32 cellular contexts compared by ENCODE assay signal in genomic region chr7:79540592-79540991, GRCh38.
DNase-seq lines count a peak whose midpoint lies in the region; ATAC-seq, FAIRE-seq and TF ChIP-seq lines count a peak whose summit lies in the region.
"Had no signal": no experiment of that assay in that cellular context is flagged by ENCODE, and none has a peak within 500 bp of the region (broad histone marks: within the 10 kb centered on the region; RNA-seq: fewer than 3 reads in every experiment).

No MANE protein-coding gene starts in this region.

- TF ChIP-seq EP300 in SK-N-SH (IDR thresholded peaks at IDR 0.05; ENCODE audit: borderline replicate concordance in 1 of 2, low read depth in 1 of 2, low read length in 1 of 2): no peak

- no peak overlapping the region for H3K27ac ChIP-seq in SK-N-SH (ENCODE audit: low read depth in 2 of 2, low read length in 1 of 2)
- H3K27ac ChIP-seq: 22Rv1; A549; BLaER1; BLaER1 treated with 17β-estradiol and CSF1 and Interleukin-3, amounts not matched to agents 10 nM and 100 nM; C4-2B had no signal

- no peaks in the 10 kb centered on the region for H3F3A ChIP-seq in SK-N-SH (replicated peaks; ENCODE audit: insufficient read depth)

- no peaks in the 10 kb centered on the region for H3K36me3 Mint-ChIP-seq in Calu3 (ENCODE audit: insufficient read depth, unreplicated experiment)
- H3K36me3 Mint-ChIP-seq: CD14-positive monocyte; CD4-positive, alpha-beta memory T cell; CD4-positive, CD25-positive, alpha-beta regulatory T cell; CD8-positive, alpha-beta memory T cell; CD8-positive, alpha-beta T cell had no signal

- intact Hi-C loops in Calu3 (cut with micrococcal nuclease; ENCODE audit: unreplicated experiment): no loop called here

- no peaks in the 10 kb centered on the region for H3K4me1 ChIP-seq in SK-N-SH (ENCODE audit: control insufficient read depth in 1 of 2, insufficient read depth in 2 of 2, low read depth in 1 of 2, low read length in 1 of 2)
- H3K4me1 ChIP-seq: A549; BE2C; BLaER1; BLaER1 treated with 17β-estradiol and CSF1 and Interleukin-3, amounts not matched to agents 10 nM and 100 nM had no signal

- H3K4me2 ChIP-seq in SK-N-SH: no peak overlapping the region
- H3K4me2 ChIP-seq: A549; BLaER1; BLaER1 treated with 17β-estradiol and CSF1 and Interleukin-3, amounts not matched to agents 10 nM and 100 nM had no signal

- 56% methylated on average over 1 of the region's 1 CpG for WGBS in SK-N-SH (ENCODE audit: low lambda C conversion rate)

- no peak for ATAC-seq in SK-N-SH treated with all-trans-retinoic acid at 6 μM for 48 hours
- ATAC-seq: A549; CD8-positive, alpha-beta T cell had no signal

- no TSS peak for BruUV-seq in Calu3 (replicated peaks; lab: Mats Ljungman, UMichigan)

- no peak overlapping the region for H3K4me3 Mint-ChIP-seq in Calu3 (ENCODE audit: low read depth, unreplicated experiment)
- H3K4me3 Mint-ChIP-seq: B cell; CD14-positive monocyte; CD4-positive, alpha-beta memory T cell; CD4-positive, alpha-beta T cell; CD4-positive, CD25-positive, alpha-beta regulatory T cell; CD8-positive, alpha-beta memory T cell; CD8-positive, alpha-beta T cell had no signal

- POLR2A ChIA-PET in SK-N-SH (lab: Yijun Ruan, JAX): no interaction called here

- no peak for DNase-seq in SK-N-SH
- DNase-seq in urothelium cell line (ENCODE audit: low spot score): no peak
- no peak for DNase-seq in Calu3
- DNase-seq: 8988T; ACHN; AML-193; BE2C; C1 segment of cervical spinal cord; Caco-2; CD4-positive, alpha-beta memory T cell; CD4-positive, alpha-beta T cell; CD4-positive, CD25-positive, alpha-beta regulatory T cell; CD8-positive, alpha-beta memory T cell; CD8-positive, alpha-beta T cell; COR-L47; DMS 273 treated with DMSO at 0.1 percent for 48 hours; DMS153; DMS53; DMS79; DMS79 treated with DMSO at 0.1 percent for 48 hours; DND-41; EL had no signal

- no peak overlapping the region for H3K4me3 ChIP-seq in SK-N-SH (ENCODE audit: low read depth in 2 of 2, low read length in 1 of 2)
- H3K4me3 ChIP-seq: A549; BLaER1; BLaER1 treated with 17β-estradiol and CSF1 and Interleukin-3, amounts not matched to agents 10 nM and 100 nM had no signal

- TF ChIP-seq CTCF in SK-N-SH (IDR thresholded peaks at IDR 0.05): no peak
- no peak for TF ChIP-seq CTCF in Calu3 (IDR thresholded peaks at IDR 0.05; ENCODE audit: unreplicated experiment)

- H3K9me3 ChIP-seq in SK-N-SH: no peaks in the 10 kb centered on the region
- H3K9me3 ChIP-seq: A549; BE2C; BLaER1; BLaER1 treated with 17β-estradiol and CSF1 and Interleukin-3, amounts not matched to agents 10 nM and 100 nM had no signal

- peak; percentile 74 for FAIRE-seq in urothelium cell line (lab: Jason Lieb, UNC)
- FAIRE-seq: A204.1, A549, D721Med had no signal

- H2AFZ ChIP-seq in SK-N-SH (ENCODE audit: low read depth): no peak overlapping the region

- no peaks in the 10 kb centered on the region for H3K79me2 ChIP-seq in SK-N-SH (ENCODE audit: insufficient read depth)

- no peaks in the 10 kb centered on the region for H3K36me3 ChIP-seq in SK-N-SH (replicated peaks in 1 of 2; ENCODE audit: control insufficient read depth in 1 of 2, insufficient read depth in 2 of 2, low read length in 1 of 2)
- H3K36me3 ChIP-seq: BE2C; BLaER1; BLaER1 treated with 17β-estradiol and CSF1 and Interleukin-3, amounts not matched to agents 10 nM and 100 nM had no signal

- CTCF ChIA-PET in SK-N-SH (lab: Yijun Ruan, JAX): interaction anchor here (1.1 kb wide), 1 partner anchor 12 kb away, joined by 3 read pairs; no protein-coding TSS in a partner anchor
- CTCF ChIA-PET in Calu3 (lab: Charles Lee): no interaction called here

- no peak overlapping the region for H3K9ac ChIP-seq in SK-N-SH
- H3K9ac ChIP-seq: BLaER1; BLaER1 treated with 17β-estradiol and CSF1 and Interleukin-3, amounts not matched to agents 10 nM and 100 nM had no signal

- no peaks in the 10 kb centered on the region for H3K27me3 ChIP-seq in SK-N-SH (ENCODE audit: insufficient read depth)
- H3K27me3 ChIP-seq: BE2C; BLaER1; BLaER1 treated with 17β-estradiol and CSF1 and Interleukin-3, amounts not matched to agents 10 nM and 100 nM had no signal

- no peaks in the 10 kb centered on the region for H3K27me3 Mint-ChIP-seq in Calu3 (ENCODE audit: unreplicated experiment)
- H3K27me3 Mint-ChIP-seq: B cell; CD4-positive, alpha-beta memory T cell; CD4-positive, alpha-beta T cell; CD4-positive, CD25-positive, alpha-beta regulatory T cell; CD8-positive, alpha-beta memory T cell had no signal

- H4K20me1 ChIP-seq in SK-N-SH (ENCODE audit: insufficient read depth): no peaks in the 10 kb centered on the region
- H4K20me1 ChIP-seq: BLaER1; BLaER1 treated with 17β-estradiol and CSF1 and Interleukin-3, amounts not matched to agents 10 nM and 100 nM had no signal

- H3K9me2 ChIP-seq in SK-N-SH: no peaks in the 10 kb centered on the region

- no peak for TF ChIP-seq RAD21 in SK-N-SH (IDR thresholded peaks at IDR 0.05; ENCODE audit: low read length)

- H3K9me3 Mint-ChIP-seq in Calu3 (ENCODE audit: low read depth, unreplicated experiment): no peaks in the 10 kb centered on the region
- H3K9me3 Mint-ChIP-seq: CD8-positive, alpha-beta T cell had no signal

- no peaks in the 10 kb centered on the region for H3K4me1 Mint-ChIP-seq in Calu3 (ENCODE audit: low read depth, unreplicated experiment)
- H3K4me1 Mint-ChIP-seq: B cell; CD14-positive monocyte; CD4-positive, alpha-beta memory T cell; CD4-positive, CD25-positive, alpha-beta regulatory T cell; CD8-positive, alpha-beta memory T cell had no signal

- no peak overlapping the region for H3K27ac Mint-ChIP-seq in Calu3 (ENCODE audit: unreplicated experiment)
- H3K27ac Mint-ChIP-seq: B cell; CD14-positive monocyte; CD4-positive, alpha-beta memory T cell; CD4-positive, alpha-beta T cell; CD4-positive, CD25-positive, alpha-beta regulatory T cell; CD8-positive, alpha-beta memory T cell; CD8-positive, alpha-beta T cell had no signal

TF ChIP-seq in SK-N-SH treated with all-trans-retinoic acid at 6 μM for 48 hours, 23 proteins besides CTCF, POLR2A, EP300 and RAD21:
- TF ChIP-seq ZNF8 (CRISPR knock-in tag; IDR thresholded peaks at IDR 0.05) (peak; percentile 91), BACH2 (CRISPR knock-in tag; IDR thresholded peaks at IDR 0.05; ENCODE audit: borderline replicate concordance) (no peak)

TF ChIP-seq in SK-N-SH, 30 proteins besides CTCF, POLR2A, EP300 and RAD21:
- TF ChIP-seq REST (IDR thresholded peaks at IDR 0.05; ENCODE audit: low read depth, low read length) (no peak), GATA2 (CRISPR knock-in tag; IDR thresholded peaks at IDR 0.05) (no peak), FOSL2 (IDR thresholded peaks at IDR 0.05; ENCODE audit: borderline replicate concordance, low read depth) (no peak), USF1 (IDR thresholded peaks at IDR 0.05; ENCODE audit: borderline replicate concordance, low read depth) (no peak), TAF1 (IDR thresholded peaks at IDR 0.05; ENCODE audit: borderline replicate concordance, low read depth, low read length) (no peak), ELF1 (IDR thresholded peaks at IDR 0.05) (no peak), FOXJ3 (CRISPR knock-in tag; IDR thresholded peaks at IDR 0.05) (no peak), TEAD4 (IDR thresholded peaks at IDR 0.05; ENCODE audit: borderline replicate concordance, insufficient read depth) (no peak), MAX (IDR thresholded peaks at IDR 0.05; ENCODE audit: low read depth) (no peak), YY1 (IDR thresholded peaks at IDR 0.05; ENCODE audit: low read depth) (no peak), NFIC (IDR thresholded peaks at IDR 0.05; ENCODE audit: borderline replicate concordance) (no peak)
